27 cellular contexts compared by ENCODE assay signal in the genomic region with DNA sequence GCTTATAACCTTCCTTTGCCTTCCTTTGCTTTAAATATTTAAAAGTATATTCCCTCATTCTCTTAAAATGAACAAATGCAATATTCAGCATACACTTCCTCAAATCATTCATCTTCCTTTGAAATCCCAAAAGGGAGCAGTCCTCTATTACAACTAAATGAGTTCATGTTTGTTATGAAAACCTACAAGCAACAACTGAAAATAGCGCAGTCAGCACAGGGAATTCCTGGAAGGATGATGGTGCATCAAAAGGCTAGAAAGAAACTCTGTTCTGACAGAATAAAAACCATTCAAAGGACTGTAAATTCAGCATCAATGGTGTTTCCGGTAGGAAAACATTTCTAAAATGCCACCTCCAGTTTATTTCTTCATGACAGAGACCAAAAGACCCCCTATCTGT. TPM values are rescaled to one million over a fixed set of nuclear protein-coding genes. Genes with fewer than 3 reads are reported as not detected.
A peak's percentile ranks its signal among the peaks of the same experiment; 100 is the strongest.
DNase-seq lines count a peak whose midpoint lies in the region; ATAC-seq and TF ChIP-seq lines count a peak whose summit lies in the region.
"Had no signal": no experiment of that assay in that cellular context is flagged by ENCODE, and none has a peak within 500 bp of the region (broad histone marks: within the 10 kb centered on the region; RNA-seq: fewer than 3 reads in every experiment).

No MANE protein-coding gene starts in this region.

- H3K9me1 ChIP-seq in IMR-90 (ENCODE audit: insufficient read depth, low read length): no peaks in the 10 kb centered on the region

- no peak overlapping the region for H4K91ac ChIP-seq in IMR-90 (ENCODE audit: insufficient read depth, low read depth, low read length)

- no peak overlapping the region for H4K5ac ChIP-seq in IMR-90 (ENCODE audit: low read depth, low read length)

- no peak overlapping the region for H3K23ac ChIP-seq in IMR-90 (ENCODE audit: low read depth, low read length)

- WGBS in IMR-90 (ENCODE audit: extremely low coverage in 2 of 2, insufficient read length in 1 of 2), 2 experiments: no CpG with 5 or more reads among the region's 2 CpGs

- H2BK20ac ChIP-seq in IMR-90 (ENCODE audit: low read depth, low read length): no peak overlapping the region

- no peak overlapping the region for H3K4me2 ChIP-seq in IMR-90 (ENCODE audit: low read depth, low read length)

- H3K27ac ChIP-seq in A673 (ENCODE audit: low read depth, low read length, poor library complexity, severe bottlenecking) (no peak overlapping the region), IMR-90 (ENCODE audit: insufficient read depth, low read length) (no peak overlapping the region), WERI-Rb-1 (peak overlapping the region; percentile 90), iPS-20b (ENCODE audit: low read length) (no peak overlapping the region)
- H3K27ac ChIP-seq: skin epidermis, stomach, tibial artery, VCaP had no signal

- H3K56ac ChIP-seq in IMR-90 (ENCODE audit: extremely low read depth, insufficient read depth, low read length): no peak overlapping the region

- H3K9ac ChIP-seq in IMR-90 (ENCODE audit: low read depth, low read length): no peak overlapping the region
- peak overlapping the region; percentile 4; the same call in 1 of the 2 replicates for H3K9ac ChIP-seq in iPS-20b (ENCODE audit: low read depth, low read length)

- DNase-seq in A673 (ENCODE audit: low spot score) (peak; percentile 36), IMR-90 (no peak), WERI-Rb-1 (no peak), NCI-H146 (lab: John Stamatoyannopoulos, UW) (no peak)
- DNase-seq: activated CD4-positive, alpha-beta T cell treated with anti-CD3 and anti-CD28 coated beads, Interleukin-2, amount 50 U/mL, for 1 hour; activated CD8-positive, alpha-beta memory T cell treated with anti-CD3 and anti-CD28 coated beads, Interleukin-2, amount 10 ng/mL, durations not matched to agents 7 days and 5 days; activated naive CD4-positive, alpha-beta T cell; activated T-cell treated with anti-CD3 and anti-CD28 coated beads, Interleukin-2, amount 50 U/mL, for 72 hours; DMS153; left ventricle myocardium superior; MG63; naive B cell; NCI-H1105 treated with DMSO at 0.1 percent for 48 hours; NCI-H2081 treated with DMSO at 0.1 percent for 48 hours; NCI-H345; NCI-H748 treated with DMSO at 0.1 percent for 48 hours; occipital lobe; stimulated activated CD4-positive, alpha-beta T cell treated with anti-CD3 and anti-CD28 coated beads, Interleukin-1b, Interleukin-23, amount 100 ng/mL, for 48 hours; stomach; tibial artery had no signal

- no peak overlapping the region for H4K8ac ChIP-seq in IMR-90 (ENCODE audit: low read depth in 2 of 2, low read length in 2 of 2)

- in situ Hi-C loops in IMR-90 (cut with MboI; ENCODE audit: low sequenced_read_pairs): no loop called here

- no peaks in the 10 kb centered on the region for H3K9me3 ChIP-seq in A673 (ENCODE audit: low read depth, low read length, poor library complexity, severe bottlenecking)
- no peaks in the 10 kb centered on the region for H3K9me3 ChIP-seq in IMR-90 (ENCODE audit: control insufficient read depth, insufficient read depth, low read length)
- H3K9me3 ChIP-seq in WERI-Rb-1 (ENCODE audit: severe bottlenecking): no peaks in the 10 kb centered on the region
- no peaks in the 10 kb centered on the region for H3K9me3 ChIP-seq in iPS-20b (ENCODE audit: insufficient read depth, low read depth, low read length)
- H3K9me3 ChIP-seq: MG63, stomach, tibial artery had no signal

- no peak overlapping the region for H3K18ac ChIP-seq in IMR-90 (ENCODE audit: low read depth, low read length)

- no peak overlapping the region for H2BK15ac ChIP-seq in IMR-90 (ENCODE audit: low read depth, low read length)

- H2AK5ac ChIP-seq in IMR-90 (ENCODE audit: low read depth, low read length): no peak overlapping the region

- no peak for TF ChIP-seq POLR2A in IMR-90 (IDR thresholded peaks at IDR 0.05; ENCODE audit: low read depth, low read length)

- no peak overlapping the region for H2AFZ ChIP-seq in IMR-90 (replicated peaks; ENCODE audit: low read length, poor library complexity)

- no peak overlapping the region for H3K14ac ChIP-seq in IMR-90 (replicated peaks; ENCODE audit: low read depth, low read length)

- CTCF ChIA-PET in A673 (lab: Charles Lee): no interaction called here
- CTCF ChIA-PET in IMR-90 (lab: Yijun Ruan, JAX): interaction anchor here (2.9 kb wide), 1 partner anchor 85 kb away, joined by 10 read pairs; a partner anchor contains a TSS

- H3K27me3 ChIP-seq in A673 (replicated peaks; ENCODE audit: insufficient read depth, low read depth, low read length, poor library complexity) (no peaks in the 10 kb centered on the region), IMR-90 (ENCODE audit: control insufficient read depth, insufficient read depth, low read length) (peaks cover 65% of the 10 kb centered on the region), WERI-Rb-1 (ENCODE audit: insufficient read depth, low read depth, severe bottlenecking) (no peaks in the 10 kb centered on the region), iPS-20b (ENCODE audit: insufficient read depth, low read length) (peaks cover 29% of the 10 kb centered on the region)

- dilution Hi-C loops in IMR-90 (cut with HindIII; ENCODE audit: low sequenced_read_pairs, unreplicated experiment): no loop called here

- intact Hi-C loops in A673 (cut with micrococcal nuclease; ENCODE audit: unreplicated experiment) (loop anchor here (5.0 to 10.0 kb wide), 2 partner anchors 151 to 353 kb away; a partner anchor contains a TSS), IMR-90 (cut with micrococcal nuclease) (no loop called here)

- H2BK5ac ChIP-seq in IMR-90 (ENCODE audit: low read depth, low read length, poor library complexity, severe bottlenecking): no peak overlapping the region

- H3K79me1 ChIP-seq in IMR-90 (ENCODE audit: low read depth in 1 of 2, low read length in 2 of 2): no peaks in the 10 kb centered on the region

- POLR2A ChIA-PET in A673 (lab: Charles Lee; ENCODE audit: low non-redundant PET) (no interaction called here), IMR-90 (lab: Charles Lee; ENCODE audit: unreplicated experiment) (no interaction called here)

- no peak overlapping the region for H3K4ac ChIP-seq in IMR-90 (ENCODE audit: low read depth, low read length)

- H2AK9ac ChIP-seq in IMR-90 (replicated peaks; ENCODE audit: low read depth, low read length, poor library complexity): no peak overlapping the region

- peaks cover 12% of the 10 kb centered on the region for H4K20me1 ChIP-seq in IMR-90 (ENCODE audit: insufficient read depth, low read length)

- H3K4me1 ChIP-seq in A673 (ENCODE audit: insufficient read depth, low read length, poor library complexity, severe bottlenecking): peaks cover 48% of the 10 kb centered on the region
- peaks cover 2% of the 10 kb centered on the region; the same call in 1 of the 2 replicates for H3K4me1 ChIP-seq in IMR-90 (ENCODE audit: control insufficient read depth, insufficient read depth, low read length)
- peaks cover 60% of the 10 kb centered on the region; the same call in 1 of the 2 replicates for H3K4me1 ChIP-seq in iPS-20b (ENCODE audit: insufficient read depth, low read length)

- TF ChIP-seq RAD21 in IMR-90 (IDR thresholded peaks at IDR 0.05; ENCODE audit: low read length): no peak

- no peaks in the 10 kb centered on the region for H3K36me3 ChIP-seq in A673 (ENCODE audit: insufficient read depth, low read length, poor library complexity, severe bottlenecking)
- H3K36me3 ChIP-seq in IMR-90 (ENCODE audit: control insufficient read depth, insufficient read depth, low read length): no peaks in the 10 kb centered on the region
- peaks cover 2% of the 10 kb centered on the region; the same call in 1 of the 2 replicates for H3K36me3 ChIP-seq in WERI-Rb-1
- H3K36me3 ChIP-seq in iPS-20b (ENCODE audit: insufficient read depth, low read depth, low read length): no peaks in the 10 kb centered on the region
- H3K36me3 ChIP-seq: MG63, stomach, tibial artery had no signal

- ATAC-seq in IMR-90 (ENCODE audit: low read depth) (no peak), HG03039 (IDR thresholded peaks at IDR 0.05; ENCODE audit: unreplicated experiment) (no peak), HG03196 (IDR thresholded peaks at IDR 0.05; ENCODE audit: unreplicated experiment) (no peak), HG03378 (IDR thresholded peaks at IDR 0.05; ENCODE audit: unreplicated experiment) (no peak)
- ATAC-seq: activated CD8-positive, alpha-beta memory T cell treated with anti-CD3 and anti-CD28 coated beads, Interleukin-2, amount 10 ng/mL, durations not matched to agents 7 days and 5 days; activated T-cell treated with anti-CD3 and anti-CD28 coated beads, Interleukin-2, amount 50 U/mL, for 72 hours; left ventricle myocardium superior; Right ventricle myocardium inferior had no signal

- BruUV-seq in A673 (replicated peaks; lab: Mats Ljungman, UMichigan) (no TSS peak), IMR-90 (replicated peaks; lab: Mats Ljungman, UMichigan) (no TSS peak)

- H3K4me3 ChIP-seq in A673 (ENCODE audit: low read depth, low read length, poor library complexity, severe bottlenecking) (peak overlapping the region; percentile 67), IMR-90 (ENCODE audit: insufficient read depth, low read depth, low read length) (no peak overlapping the region), WERI-Rb-1 (ENCODE audit: low read depth, low read length) (no peak overlapping the region; the same call in 1 of the 2 replicates), iPS-20b (ENCODE audit: low read length) (peak overlapping the region; percentile 71)
- H3K4me3 ChIP-seq: MG63, skin epidermis, stomach, tibial artery had no signal

- H2BK120ac ChIP-seq in IMR-90 (ENCODE audit: low read depth, low read length): no peak overlapping the region

- no peak for TF ChIP-seq CTCF in A673 (conservative IDR thresholded peaks at IDR 0.05; ENCODE audit: low read depth, low read length)
- TF ChIP-seq CTCF in IMR-90 (conservative IDR thresholded peaks at IDR 0.05; ENCODE audit: low read depth, low read length): no peak
- TF ChIP-seq CTCF in WERI-Rb-1 (IDR thresholded peaks at IDR 0.05; ENCODE audit: low read depth, low read length): no peak

TF ChIP-seq in IMR-90, 13 proteins besides CTCF, POLR2A, EP300 and RAD21:
- TF ChIP-seq SMC3 (IDR thresholded peaks at IDR 0.05; ENCODE audit: low read depth, low read length) (no peak), MAFK (IDR thresholded peaks at IDR 0.05; ENCODE audit: low read depth, low read length) (peak; percentile 8; the same call in 1 of the 2 replicates)

RNA-seq across cellular contexts. Expression of a gene that starts 3.3 kb away (rescaled TPM):
- total RNA-seq in A673 (2021) (5.3 and 6.8 TPM in 2 replicates), IMR-90 (2012; rRNA removed) (0.28 and 0.36 TPM in 2 replicates)
- polyA plus RNA-seq in IMR-90 (2012; rRNA removed): 0.10 and 0.14 TPM in 2 replicates
- polyA plus RNA-seq in IMR-90 (2012; cell fraction: cytosol; rRNA removed): 0.03 TPM in 2 replicates
- 0.46 and 0.58 TPM in 2 replicates for polyA plus RNA-seq in IMR-90 (2012; cell fraction: nucleus; rRNA removed; ENCODE audit: low replicate concordance)

RNA-seq across cellular contexts. Expression of a gene that starts 9.1 kb away (rescaled TPM):
- total RNA-seq in A673 (2021) (1.4 and 2.9 TPM in 2 replicates), IMR-90 (2012; rRNA removed) (1.4 and 2.0 TPM in 2 replicates)
- 4.7 and 5.9 TPM in 2 replicates for polyA plus RNA-seq in IMR-90 (2012; rRNA removed)
- 5.6 and 18.2 TPM in 2 replicates for polyA plus RNA-seq in IMR-90 (2012; cell fraction: cytosol; rRNA removed)
- 4.1 and 7.9 TPM in 2 replicates for polyA plus RNA-seq in IMR-90 (2012; cell fraction: nucleus; rRNA removed; ENCODE audit: low replicate concordance)
- total RNA-seq: activated CD8-positive, alpha-beta memory T cell treated with anti-CD3 and anti-CD28 coated beads, Interleukin-2, amount 10 ng/mL, durations not matched to agents 7 days and 5 days; activated T-cell treated with anti-CD3 and anti-CD28 coated beads, Interleukin-2, amount 50 U/mL, for 72 hours had no signal

Comparison
In these comparisons a context has a peak if more than half of its experiments do, and no peak if none do; other contexts are left out.
1. H3K4me3 ChIP-seq: peak in A673 (single experiment) and iPS-20b (single experiment); none in IMR-90 (single experiment) and WERI-Rb-1 (single experiment).